In the genomic region with DNA sequence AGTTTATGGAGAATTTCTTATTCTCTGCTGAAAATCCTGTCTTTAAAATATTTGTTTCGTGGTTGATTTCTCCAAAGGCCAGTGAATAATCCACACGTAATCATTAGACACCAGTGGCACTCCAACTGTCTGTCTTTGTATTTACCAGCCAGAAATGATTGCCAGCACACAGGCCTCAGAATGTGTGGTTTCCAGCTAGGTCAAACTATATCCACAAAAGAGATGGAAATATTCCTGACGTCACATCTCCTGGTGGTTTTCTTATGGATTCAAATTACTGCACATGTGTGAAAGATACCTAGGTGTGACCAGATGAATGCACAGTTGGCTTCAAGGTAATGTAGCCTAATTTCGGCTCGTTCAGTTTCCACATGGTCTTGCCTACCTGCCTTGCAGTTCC, we compare ENCODE assay signal across 35 cellular contexts. TPM values are rescaled to one million over a fixed set of nuclear protein-coding genes. Genes with fewer than 3 reads are reported as not detected.
"Had no signal": no experiment of that assay in that cellular context is flagged by ENCODE, and none has a peak within 500 bp of the region (broad histone marks: within the 10 kb centered on the region; RNA-seq: fewer than 3 reads in every experiment).

No MANE protein-coding gene starts in this region.

- FAIRE-seq: TTC549 had no signal

- ATAC-seq: activated CD8-positive, alpha-beta memory T cell treated with anti-CD3 and anti-CD28 coated beads, Interleukin-2, amount 10 ng/mL, durations not matched to agents 7 days and 5 days; body of pancreas had no signal

- H3K4me1 Mint-ChIP-seq: activated B cell treated with CpG ODN at 0.5 μM for 24 hours; activated CD4-positive, alpha-beta memory T cell treated with anti-CD3 and anti-CD28 coated beads, Interleukin-2, amount 10 ng/mL, durations not matched to agents 7 days and 5 days; activated CD8-positive, alpha-beta memory T cell treated with anti-CD3 and anti-CD28 coated beads, Interleukin-2, amount 10 ng/mL, durations not matched to agents 7 days and 5 days; activated naive CD8-positive, alpha-beta T cell treated with anti-CD3 and anti-CD28 coated beads for 36 hours had no signal

- H3K36me3 Mint-ChIP-seq: activated CD8-positive, alpha-beta memory T cell treated with anti-CD3 and anti-CD28 coated beads, Interleukin-2, amount 10 ng/mL, durations not matched to agents 7 days and 5 days; activated naive CD8-positive, alpha-beta T cell treated with anti-CD3 and anti-CD28 coated beads for 36 hours had no signal

- H3K4me1 ChIP-seq: body of pancreas, breast epithelium, SJCRH30 had no signal

- H3K9ac ChIP-seq: KMS-11 had no signal

- H3K9me3 Mint-ChIP-seq: activated B cell treated with CpG ODN at 0.5 μM for 24 hours; activated CD4-positive, alpha-beta memory T cell treated with anti-CD3 and anti-CD28 coated beads, Interleukin-2, amount 10 ng/mL, durations not matched to agents 7 days and 5 days; activated naive CD8-positive, alpha-beta T cell treated with anti-CD3 and anti-CD28 coated beads for 36 hours; T-helper 1 cell treated with Interleukin-12 subunit alpha and Interleukin-12 subunit beta and Interleukin-4 antibody, amounts not matched to agents 30 μg/mL and 1 μg/mL, for 36 hours; T-helper 2 cell treated with Interferon-gamma antibody and Interleukin-4, amounts not matched to agents 5 μg/mL and 100 μg/mL, for 36 hours had no signal

- DNase-seq: activated B cell treated with CpG ODN at 0.5 μM for 24 hours; activated CD4-positive, alpha-beta memory T cell treated with anti-CD3 and anti-CD28 coated beads, Interleukin-2, amount 10 ng/mL, durations not matched to agents 7 days and 5 days; activated CD4-positive, alpha-beta T cell treated with anti-CD3 and anti-CD28 coated beads for 4 hours; activated CD4-positive, CD25-positive, alpha-beta regulatory T cell treated with anti-CD3 and anti-CD28 coated beads, Interleukin-2, amount 50 U/mL, for 72 hours; activated CD8-positive, alpha-beta memory T cell treated with anti-CD3 and anti-CD28 coated beads for 24 hours; activated CD8-positive, alpha-beta memory T cell treated with anti-CD3 and anti-CD28 coated beads, Interleukin-2, amount 10 ng/mL, durations not matched to agents 7 days and 5 days; activated CD8-positive, alpha-beta memory T cell treated with anti-CD3 and anti-CD28 coated beads, Interleukin-2, amount 50 U/mL, for 48 hours; activated effector memory CD4-positive, alpha-beta T cell treated with anti-CD3 and anti-CD28 coated beads, Interleukin-2, amount 50 U/mL, for 16 hours; activated naive CD4-positive, alpha-beta T cell; activated naive CD4-positive, alpha-beta T cell treated with anti-CD3 and anti-CD28 coated beads, Interleukin-2, amount 50 U/mL, for 16 hours; activated naive CD8-positive, alpha-beta T cell treated with anti-CD3 and anti-CD28 coated beads for 36 hours; activated T-cell treated with anti-CD3 and anti-CD28 coated beads, Interleukin-2, amount 50 U/mL, for 48 hours; amniotic stem cell; aorta; body of pancreas; MM.1S; MV-4-11; NCI-H1092; NCI-H1436 treated with DMSO at 0.1 percent for 48 hours; NCI-H1694 treated with DMSO at 0.1 percent for 48 hours; NCI-H2029; NCI-H510A; NCI-H526; NCI-H748 treated with DMSO at 0.1 percent for 48 hours; NK-92 treated with Interleukin-12 subunit alpha and Interleukin-12 subunit beta, amount 100 ng/mL, for 24 hours; PC-9; Right ventricle myocardium superior; SJCRH30 had no signal

- H3K27me3 Mint-ChIP-seq: activated B cell treated with CpG ODN at 0.5 μM for 24 hours; activated CD4-positive, alpha-beta memory T cell treated with anti-CD3 and anti-CD28 coated beads, Interleukin-2, amount 10 ng/mL, durations not matched to agents 7 days and 5 days; activated CD8-positive, alpha-beta memory T cell treated with anti-CD3 and anti-CD28 coated beads, Interleukin-2, amount 10 ng/mL, durations not matched to agents 7 days and 5 days; activated naive CD8-positive, alpha-beta T cell treated with anti-CD3 and anti-CD28 coated beads for 36 hours had no signal

- H3K27ac Mint-ChIP-seq: activated B cell treated with CpG ODN at 0.5 μM for 24 hours; activated CD4-positive, alpha-beta memory T cell treated with anti-CD3 and anti-CD28 coated beads, Interleukin-2, amount 10 ng/mL, durations not matched to agents 7 days and 5 days; activated CD8-positive, alpha-beta memory T cell treated with anti-CD3 and anti-CD28 coated beads, Interleukin-2, amount 10 ng/mL, durations not matched to agents 7 days and 5 days; activated naive CD8-positive, alpha-beta T cell treated with anti-CD3 and anti-CD28 coated beads for 36 hours; T-helper 1 cell treated with Interleukin-12 subunit alpha and Interleukin-12 subunit beta and Interleukin-4 antibody, amounts not matched to agents 30 μg/mL and 1 μg/mL, for 36 hours; T-helper 2 cell treated with Interferon-gamma antibody and Interleukin-4, amounts not matched to agents 5 μg/mL and 100 μg/mL, for 36 hours had no signal

- H3K27ac ChIP-seq: body of pancreas, breast epithelium, KMS-11, PC-9, SJCRH30, SK-N-MC had no signal

- H3K4me2 ChIP-seq: KMS-11, PC-9 had no signal

- H3K9me3 ChIP-seq: body of pancreas, breast epithelium, SJCRH30 had no signal

- H3K4me3 Mint-ChIP-seq: activated B cell treated with CpG ODN at 0.5 μM for 24 hours; activated CD4-positive, alpha-beta memory T cell treated with anti-CD3 and anti-CD28 coated beads, Interleukin-2, amount 10 ng/mL, durations not matched to agents 7 days and 5 days; activated CD8-positive, alpha-beta memory T cell treated with anti-CD3 and anti-CD28 coated beads, Interleukin-2, amount 10 ng/mL, durations not matched to agents 7 days and 5 days; activated naive CD8-positive, alpha-beta T cell treated with anti-CD3 and anti-CD28 coated beads for 36 hours; T-helper 1 cell treated with Interleukin-12 subunit alpha and Interleukin-12 subunit beta and Interleukin-4 antibody, amounts not matched to agents 30 μg/mL and 1 μg/mL, for 36 hours; T-helper 2 cell treated with Interferon-gamma antibody and Interleukin-4, amounts not matched to agents 5 μg/mL and 100 μg/mL, for 36 hours had no signal

- H3K4me3 ChIP-seq: body of pancreas, breast epithelium, PC-9, SJCRH30, SK-N-MC had no signal

- H3K27me3 ChIP-seq: body of pancreas, breast epithelium, SJCRH30 had no signal

- H2AFZ ChIP-seq: PC-9 had no signal

- H3K36me3 ChIP-seq: breast epithelium, SJCRH30 had no signal

RNA-seq across cellular contexts. Expression of a gene that starts 27.2 kb away (rescaled TPM):
- total RNA-seq: activated B cell treated with CpG ODN at 0.5 μM for 24 hours; activated CD4-positive, alpha-beta memory T cell treated with anti-CD3 and anti-CD28 coated beads, Interleukin-2, amount 10 ng/mL, durations not matched to agents 7 days and 5 days; activated CD8-positive, alpha-beta memory T cell treated with anti-CD3 and anti-CD28 coated beads, Interleukin-2, amount 10 ng/mL, durations not matched to agents 7 days and 5 days; activated naive CD8-positive, alpha-beta T cell treated with anti-CD3 and anti-CD28 coated beads for 36 hours; OCI-LY7; PC-9 had no signal
